ENCODE assay signal across 18 cellular contexts in genomic region chr14:95231966-95232365, GRCh38.
A peak's percentile ranks its signal among the peaks of the same experiment; 100 is the strongest.
DNase-seq lines count a peak whose midpoint lies in the region; ATAC-seq and TF ChIP-seq lines count a peak whose summit lies in the region.
"Had no signal": no experiment of that assay in that cellular context is flagged by ENCODE, and none has a peak within 500 bp of the region (broad histone marks: within the 10 kb centered on the region; RNA-seq: fewer than 3 reads in every experiment).

No MANE protein-coding gene starts in this region.

- H3K9me2 ChIP-seq in GM23248 (ENCODE audit: insufficient read depth), result no peaks in the 10 kb centered on the region

- H3K4me1 ChIP-seq in GM23248 (ENCODE audit: insufficient read depth), result no peaks in the 10 kb centered on the region
- H3K4me1 ChIP-seq in body of pancreas, result peaks cover 84% of the 10 kb centered on the region
- peaks cover 0 to 14% (median 10%) of the 10 kb centered on the region in 6 donors for H3K4me1 ChIP-seq in spleen
- H3K4me1 ChIP-seq in upper lobe of left lung, result peaks cover 0 to 17% (median 9%) of the 10 kb centered on the region in 4 donors

- no peaks in the 10 kb centered on the region for H3K79me2 ChIP-seq in GM23248 (ENCODE audit: insufficient read depth)

- H3K27ac ChIP-seq in GM23248, result no peak overlapping the region
- H3K27ac ChIP-seq in body of pancreas, result peak overlapping the region in 3 of 4 donors; percentile 63 to 84 (median 81)
- no peak overlapping the region for H3K27ac ChIP-seq in spleen
- H3K27ac ChIP-seq in upper lobe of left lung, result no peak overlapping the region

- ATAC-seq in body of pancreas (no peak), HG03196 (IDR thresholded peaks at IDR 0.05; ENCODE audit: unreplicated experiment) (no peak), HG03342 (IDR thresholded peaks at IDR 0.05; ENCODE audit: unreplicated experiment) (no peak), upper lobe of left lung (ENCODE audit: low FRiP score in 2 of 2) (no peak)
- ATAC-seq: GM23338 had no signal

- no peak overlapping the region for H2AFZ ChIP-seq in GM23248
- H2AFZ ChIP-seq: GM23338 had no signal

- TF ChIP-seq CTCF in body of pancreas (IDR thresholded peaks at IDR 0.05) (no peak), spleen (IDR thresholded peaks at IDR 0.05 in 8 of 11, conservative IDR thresholded peaks at IDR 0.05 in 3 of 11) (no peak), upper lobe of left lung (IDR thresholded peaks at IDR 0.05) (no peak)

- H3K9me3 ChIP-seq in GM23248 (ENCODE audit: low read depth), result no peaks in the 10 kb centered on the region
- H3K9me3 ChIP-seq in body of pancreas, result no peaks in the 10 kb centered on the region
- H3K9me3 ChIP-seq in spleen, result no peaks in the 10 kb centered on the region
- H3K9me3 ChIP-seq in upper lobe of left lung, result no peaks in the 10 kb centered on the region

- H3K27me3 ChIP-seq in GM23248 (replicated peaks; ENCODE audit: insufficient read depth) (no peaks in the 10 kb centered on the region; the same call in none of the 2 replicates), body of pancreas (no peaks in the 10 kb centered on the region), spleen (replicated peaks in 1 of 7) (no peaks in the 10 kb centered on the region), upper lobe of left lung (no peaks in the 10 kb centered on the region)

- in situ Hi-C loops in GM23248 (cut with MboI), result no loop called here

- H3F3A ChIP-seq in GM23248 (ENCODE audit: insufficient read depth), result no peaks in the 10 kb centered on the region

- DNase-seq in GM23248 (peak; percentile 11), body of pancreas (peak in 2 of 4 donors; percentile 25 to 56), mesenteric fat pad (ENCODE audit: low spot score) (peak; percentile 57), spleen (peak; percentile 44), NOMO-1 treated with dmso at 0.1 percent for 144 hours (lab: John Stamatoyannopoulos, UW; ENCODE audit: unreplicated experiment) (no peak), upper lobe of left lung (no peak)
- DNase-seq: AML-193; CD4-positive, CD25-positive, alpha-beta regulatory T cell; DMS79 treated with DMSO at 0.1 percent for 48 hours; NCI-H1048; NCI-H146; NCI-H2107; NCI-H226; NCI-H69; NK-92 treated with Interleukin-12 subunit alpha and Interleukin-12 subunit beta, amount 100 ng/mL, for 24 hours had no signal

- no peak overlapping the region for H3K9ac ChIP-seq in GM23248

- H3K4me2 ChIP-seq in GM23248 (ENCODE audit: unreplicated experiment), result no peak overlapping the region
- H3K4me2 ChIP-seq: GM23338 had no signal

- 13 to 16% methylated on average over 8 of the region's 8 CpGs for WGBS in GM23248 (ENCODE audit: low coverage in 1 of 2, low lambda C conversion rate in 2 of 2, missing lambda C conversion rate in 2 of 2), 2 experiments
- 13 to 24% methylated on average over 8 of the region's 8 CpGs for WGBS in body of pancreas, 2 donors
- WGBS in spleen, 5 donors, result 55 to 68% (median 60%) methylated on average over 8 of the region's 8 CpGs
- WGBS in upper lobe of left lung, 2 donors, result 57 to 63% methylated on average over 8 of the region's 8 CpGs

- intact Hi-C loops in body of pancreas (cut with DNase I) (no loop called here), spleen (cut with DNase I; ENCODE audit: low total_unique reads) (no loop called here)

- H3K4me3 ChIP-seq in GM23248 (no peak overlapping the region), body of pancreas (no peak overlapping the region), spleen (no peak overlapping the region), upper lobe of left lung (no peak overlapping the region)
- H3K4me3 ChIP-seq: GM23338 had no signal

- H4K20me1 ChIP-seq in GM23248 (ENCODE audit: insufficient read depth), result no peaks in the 10 kb centered on the region

- TF ChIP-seq EP300 in upper lobe of left lung (IDR thresholded peaks at IDR 0.05), result no peak

- TF ChIP-seq POLR2A in body of pancreas (IDR thresholded peaks at IDR 0.05), result no peak
- TF ChIP-seq POLR2A in spleen (IDR thresholded peaks at IDR 0.05), result no peak
- no peak for TF ChIP-seq POLR2A in upper lobe of left lung (IDR thresholded peaks at IDR 0.05)

- H3K36me3 ChIP-seq in GM23248 (ENCODE audit: low read depth) (no peaks in the 10 kb centered on the region), body of pancreas (replicated peaks in 1 of 2; ENCODE audit: insufficient read depth in 1 of 2, low read depth in 2 of 2) (no peaks in the 10 kb centered on the region), spleen (no peaks in the 10 kb centered on the region), upper lobe of left lung (no peaks in the 10 kb centered on the region)

Comparison
In these comparisons a context has a peak if more than half of its experiments do, and no peak if none do; other contexts are left out.
1. DNase-seq: peak in GM23248 (single experiment), mesenteric fat pad (single experiment) and spleen (single experiment); none in NOMO-1 treated with dmso at 0.1 percent for 144 hours (single experiment) and upper lobe of left lung (0 of 2).
2. H3K27ac ChIP-seq: peak in body of pancreas (3 of 4); none in GM23248 (single experiment), spleen (0 of 8) and upper lobe of left lung (0 of 4).